In the genomic region with DNA sequence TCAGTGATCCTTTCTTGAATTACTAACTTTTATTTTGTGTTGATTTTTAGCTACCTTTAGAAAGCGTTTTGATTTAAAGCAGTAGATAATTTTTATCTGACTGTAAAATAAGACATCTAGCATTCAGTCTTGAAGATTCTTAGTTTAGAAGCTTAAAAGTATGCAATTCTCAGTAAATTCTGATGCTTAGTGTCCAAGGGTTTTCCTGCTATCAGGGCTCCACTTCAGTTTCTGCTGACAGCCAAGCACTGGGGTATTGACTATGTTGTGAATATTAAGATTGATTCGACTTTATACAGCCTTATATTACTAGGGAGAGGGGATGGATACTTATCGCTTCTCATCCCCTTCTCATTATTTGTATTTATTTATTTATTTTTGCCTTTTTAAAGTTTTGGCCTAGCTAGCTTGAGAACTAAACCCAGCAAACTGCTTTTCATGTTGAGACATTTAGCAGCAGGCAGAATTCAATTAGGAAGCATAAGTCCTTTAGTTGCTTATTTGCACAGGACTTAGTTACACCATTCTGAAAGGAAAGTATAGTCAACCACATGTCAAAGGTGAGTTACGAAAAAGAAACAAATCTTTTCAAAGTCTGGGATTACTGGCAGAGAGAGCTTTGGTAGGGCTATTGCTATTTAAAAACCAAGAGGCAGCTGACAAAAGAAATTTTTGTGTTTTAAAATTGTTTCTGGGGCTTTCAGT, we compare ENCODE assay signal across 1 cellular context.
TF ChIP-seq lines count a peak whose summit lies in the region.

No MANE protein-coding gene starts in this region.

TF ChIP-seq in IMR-90, 13 proteins besides CTCF, POLR2A, EP300 and RAD21:
- TF ChIP-seq FOS (IDR thresholded peaks at IDR 0.05; ENCODE audit: low read depth, low read length): no peak
